Comparison of ENCODE assay signal across 1 cellular context in the genomic region with DNA sequence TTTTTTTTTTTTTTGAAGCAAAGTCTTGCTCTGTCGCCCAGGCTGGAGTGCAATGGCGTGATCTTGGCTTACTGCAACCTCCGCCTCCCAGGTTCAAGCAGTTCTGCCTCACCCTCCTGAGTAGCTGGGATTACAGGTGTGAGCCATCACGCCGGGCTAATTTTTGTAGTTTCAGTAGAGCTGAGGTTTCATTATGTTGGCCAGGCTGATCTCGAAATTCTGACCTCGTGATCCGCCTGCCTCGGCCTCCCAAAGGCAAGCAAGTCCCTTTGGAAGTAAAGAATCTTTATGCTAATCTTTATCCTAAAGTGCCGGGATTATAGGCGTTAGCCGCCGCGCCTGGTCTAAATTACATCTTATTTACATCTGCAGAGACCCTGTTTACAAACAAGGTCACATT.
TF ChIP-seq lines count a peak whose summit lies in the region.

No MANE protein-coding gene starts in this region.

TF ChIP-seq in A549, 52 proteins besides CTCF, POLR2A, EP300 and RAD21:
- TF ChIP-seq RNF2 (IDR thresholded peaks at IDR 0.05; ENCODE audit: borderline replicate concordance, low read depth) (no peak), CBX2 (IDR thresholded peaks at IDR 0.05; ENCODE audit: borderline replicate concordance, low read depth) (no peak), JUN (IDR thresholded peaks at IDR 0.05) (no peak), NR3C1 (IDR thresholded peaks at IDR 0.05) (no peak), ZFP36 (IDR thresholded peaks at IDR 0.05; ENCODE audit: borderline replicate concordance, partially characterized antibody) (no peak), RCOR1 (IDR thresholded peaks at IDR 0.05; ENCODE audit: low read depth, low read length) (no peak), CBX8 (IDR thresholded peaks at IDR 0.05) (no peak), HOXB5 (CRISPR knock-in tag; IDR thresholded peaks at IDR 0.05) (no peak), GATA3 (IDR thresholded peaks at IDR 0.05; ENCODE audit: borderline replicate concordance) (no peak), SMC3 (IDR thresholded peaks at IDR 0.05) (no peak), CHD4 (IDR thresholded peaks at IDR 0.05; ENCODE audit: borderline replicate concordance) (no peak)
- TF ChIP-seq, protein P1, sequence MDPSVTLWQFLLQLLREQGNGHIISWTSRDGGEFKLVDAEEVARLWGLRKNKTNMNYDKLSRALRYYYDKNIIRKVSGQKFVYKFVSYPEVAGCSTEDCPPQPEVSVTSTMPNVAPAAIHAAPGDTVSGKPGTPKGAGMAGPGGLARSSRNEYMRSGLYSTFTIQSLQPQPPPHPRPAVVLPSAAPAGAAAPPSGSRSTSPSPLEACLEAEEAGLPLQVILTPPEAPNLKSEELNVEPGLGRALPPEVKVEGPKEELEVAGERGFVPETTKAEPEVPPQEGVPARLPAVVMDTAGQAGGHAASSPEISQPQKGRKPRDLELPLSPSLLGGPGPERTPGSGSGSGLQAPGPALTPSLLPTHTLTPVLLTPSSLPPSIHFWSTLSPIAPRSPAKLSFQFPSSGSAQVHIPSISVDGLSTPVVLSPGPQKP (IDR thresholded peaks at IDR 0.05; ENCODE audit: low read depth, low read length), result no peak
- TF ChIP-seq, protein P2, sequence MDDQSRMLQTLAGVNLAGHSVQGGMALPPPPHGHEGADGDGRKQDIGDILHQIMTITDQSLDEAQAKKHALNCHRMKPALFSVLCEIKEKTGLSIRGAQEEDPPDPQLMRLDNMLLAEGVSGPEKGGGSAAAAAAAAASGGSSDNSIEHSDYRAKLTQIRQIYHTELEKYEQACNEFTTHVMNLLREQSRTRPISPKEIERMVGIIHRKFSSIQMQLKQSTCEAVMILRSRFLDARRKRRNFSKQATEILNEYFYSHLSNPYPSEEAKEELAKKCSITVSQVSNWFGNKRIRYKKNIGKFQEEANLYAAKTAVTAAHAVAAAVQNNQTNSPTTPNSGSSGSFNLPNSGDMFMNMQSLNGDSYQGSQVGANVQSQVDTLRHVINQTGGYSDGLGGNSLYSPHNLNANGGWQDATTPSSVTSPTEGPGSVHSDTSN (IDR thresholded peaks at IDR 0.05), result no peak
- TF ChIP-seq, protein P3, sequence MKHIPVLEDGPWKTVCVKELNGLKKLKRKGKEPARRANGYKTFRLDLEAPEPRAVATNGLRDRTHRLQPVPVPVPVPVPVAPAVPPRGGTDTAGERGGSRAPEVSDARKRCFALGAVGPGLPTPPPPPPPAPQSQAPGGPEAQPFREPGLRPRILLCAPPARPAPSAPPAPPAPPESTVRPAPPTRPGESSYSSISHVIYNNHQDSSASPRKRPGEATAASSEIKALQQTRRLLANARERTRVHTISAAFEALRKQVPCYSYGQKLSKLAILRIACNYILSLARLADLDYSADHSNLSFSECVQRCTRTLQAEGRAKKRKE (CRISPR knock-in tag; IDR thresholded peaks at IDR 0.05; ENCODE audit: low read depth), result no peak
